Comparison of ENCODE assay signal across 21 cellular contexts in the genomic region with DNA sequence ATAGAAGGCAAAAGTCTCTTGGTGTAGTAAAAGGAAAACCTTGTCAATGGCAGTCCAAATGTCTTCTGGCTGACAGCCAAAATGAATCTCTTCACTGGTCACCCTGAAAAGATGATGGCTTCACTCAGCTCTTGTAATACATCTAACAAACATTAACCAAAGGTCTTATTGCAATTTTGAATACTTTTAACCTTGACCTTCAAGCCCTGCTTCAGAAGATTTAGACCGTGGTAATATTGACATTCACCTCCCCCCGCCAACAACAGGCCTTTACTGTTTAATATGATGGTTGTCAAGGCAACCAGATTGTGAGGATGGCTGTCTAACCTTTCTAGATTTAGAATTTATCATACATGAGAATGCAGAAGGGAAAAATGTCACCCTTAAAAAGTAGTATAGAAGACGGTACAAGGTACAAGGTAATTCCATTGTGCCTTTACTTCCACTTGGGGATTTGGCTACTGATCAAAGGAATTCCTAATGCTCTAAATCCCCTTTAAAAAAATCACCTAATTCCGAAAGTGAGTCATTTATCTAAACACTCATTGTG.
DNase-seq lines count a peak whose midpoint lies in the region; ATAC-seq, FAIRE-seq and TF ChIP-seq lines count a peak whose summit lies in the region.
"Had no signal": no experiment of that assay in that cellular context is flagged by ENCODE, and none has a peak within 500 bp of the region (broad histone marks: within the 10 kb centered on the region; RNA-seq: fewer than 3 reads in every experiment).

No MANE protein-coding gene starts in this region.

- H3K9me1 ChIP-seq in K562 (ENCODE audit: control insufficient read depth, insufficient read depth, low read length): no peaks in the 10 kb centered on the region

- H3K4me1 Mint-ChIP-seq in IgD-negative memory B cell (peaks cover 44 to 57% (median 47%) of the 10 kb centered on the region in 3 donors), memory B cell (peaks cover 49% of the 10 kb centered on the region)
- H3K4me1 Mint-ChIP-seq in effector memory CD8-positive, alpha-beta T cell (ENCODE audit: low read depth in 2 of 2): no peaks in the 10 kb centered on the region
- H3K4me1 Mint-ChIP-seq: activated CD4-positive, alpha-beta T cell treated with anti-CD3 and anti-CD28 coated beads, Interleukin-2, amount 10 ng/mL, durations not matched to agents 7 days and 5 days had no signal

- no peak for TF ChIP-seq POLR2A in K562 (conservative IDR thresholded peaks at IDR 0.05)

- H3K27ac Mint-ChIP-seq in IgD-negative memory B cell (peak overlapping the region in 2 of 3 donors; percentile 54 to 76), memory B cell (peak overlapping the region; percentile 82)
- no peak overlapping the region for H3K27ac Mint-ChIP-seq in effector memory CD8-positive, alpha-beta T cell
- H3K27ac Mint-ChIP-seq: activated CD4-positive, alpha-beta T cell treated with anti-CD3 and anti-CD28 coated beads, Interleukin-2, amount 10 ng/mL, durations not matched to agents 7 days and 5 days had no signal

- H3K9ac ChIP-seq in BLaER1 treated with 17β-estradiol and CSF1 and Interleukin-3, amounts not matched to agents 10 nM and 100 nM: peak overlapping the region in 1 of 11 experiments; percentile 19; a peak in 1 of 22 replicates
- no peak overlapping the region for H3K9ac ChIP-seq in K562 (ENCODE audit: insufficient read depth in 1 of 2, low read depth in 2 of 2, low read length in 2 of 2)
- no peak overlapping the region for H3K9ac ChIP-seq in mesenchymal stem cell (ENCODE audit: low read length)

- no peaks in the 10 kb centered on the region for H3K27me3 ChIP-seq in BLaER1 treated with 17β-estradiol and CSF1 and Interleukin-3, amounts not matched to agents 10 nM and 100 nM
- H3K27me3 ChIP-seq in K562 (ENCODE audit: control insufficient read depth in 2 of 2, insufficient read depth in 2 of 2, low read length in 2 of 2): no peaks in the 10 kb centered on the region
- no peaks in the 10 kb centered on the region for H3K27me3 ChIP-seq in mesenchymal stem cell (ENCODE audit: control insufficient read depth in 1 of 2, insufficient read depth in 1 of 2, low read length in 2 of 2)
- H3K27me3 ChIP-seq: Peyer's patch, spleen had no signal

- H3K9me3 ChIP-seq in BLaER1 treated with 17β-estradiol and CSF1 and Interleukin-3, amounts not matched to agents 10 nM and 100 nM (replicated peaks in 1 of 11): 0 out of 22 replicates have a peak, but pooled peaks cover 0 to 5% (median 0%) of the 10 kb centered on the region in 11 experiments
- no peaks in the 10 kb centered on the region for H3K9me3 ChIP-seq in K562 (replicated peaks; ENCODE audit: control insufficient read depth, insufficient read depth, low read depth, low read length)
- H3K9me3 ChIP-seq in mesenchymal stem cell (ENCODE audit: control insufficient read depth, low read length): no peaks in the 10 kb centered on the region
- H3K9me3 ChIP-seq: HAP-1, left ventricle myocardium inferior, Peyer's patch, spleen, thoracic aorta had no signal

- H3K4me1 ChIP-seq in BLaER1 treated with 17β-estradiol and CSF1 and Interleukin-3, amounts not matched to agents 10 nM and 100 nM: peaks cover 8 to 59% (median 46%) of the 10 kb centered on the region in 10 experiments; a peak in 19 of 20 replicates
- H3K4me1 ChIP-seq in K562 (replicated peaks in 1 of 2; ENCODE audit: control insufficient read depth in 2 of 2, insufficient read depth in 2 of 2, low read length in 2 of 2) (no peaks in the 10 kb centered on the region), mesenchymal stem cell (ENCODE audit: control insufficient read depth, insufficient read depth, low read depth, low read length) (peaks cover 10% of the 10 kb centered on the region)
- H3K4me1 ChIP-seq: HAP-1 had no signal

- H3K4me2 ChIP-seq in BLaER1 treated with 17β-estradiol and CSF1 and Interleukin-3, amounts not matched to agents 10 nM and 100 nM: peak overlapping the region in 9 of 11 experiments; percentile 4 to 65 (median 58); a peak in 16 of 22 replicates
- H3K4me2 ChIP-seq in K562 (ENCODE audit: insufficient read depth, low read length) (no peak overlapping the region), mesenchymal stem cell (ENCODE audit: low read length, poor library complexity, severe bottlenecking) (no peak overlapping the region)

- no peak overlapping the region for H3K18ac ChIP-seq in mesenchymal stem cell (ENCODE audit: low read depth in 1 of 2, low read length in 2 of 2)

- POLR2A ChIA-PET in K562 (lab: Yijun Ruan, JAX): no interaction called here

- H3K36me3 ChIP-seq in BLaER1 treated with 17β-estradiol and CSF1 and Interleukin-3, amounts not matched to agents 10 nM and 100 nM: peaks cover 0 to 11% (median 7%) of the 10 kb centered on the region in 11 experiments; a peak in 6 of 22 replicates
- no peaks in the 10 kb centered on the region for H3K36me3 ChIP-seq in K562 (ENCODE audit: control insufficient read depth, insufficient read depth, low read length)
- no peaks in the 10 kb centered on the region for H3K36me3 ChIP-seq in mesenchymal stem cell (ENCODE audit: control insufficient read depth in 1 of 2, insufficient read depth in 2 of 2, low read depth in 1 of 2, low read length in 2 of 2)
- H3K36me3 ChIP-seq: HAP-1, left ventricle myocardium inferior, Peyer's patch, spleen, thoracic aorta had no signal

- peak overlapping the region in 2 of 4 donors; percentile 21 to 47 for H3K4me3 Mint-ChIP-seq in IgD-negative memory B cell
- no peak overlapping the region for H3K4me3 Mint-ChIP-seq in memory B cell
- H3K4me3 Mint-ChIP-seq in effector memory CD8-positive, alpha-beta T cell: no peak overlapping the region
- H3K4me3 Mint-ChIP-seq: activated CD4-positive, alpha-beta T cell treated with anti-CD3 and anti-CD28 coated beads, Interleukin-2, amount 10 ng/mL, durations not matched to agents 7 days and 5 days had no signal

- TF ChIP-seq RAD21 in K562 (CRISPR knock-in tag; conservative IDR thresholded peaks at IDR 0.05 in 1 of 2, IDR thresholded peaks at IDR 0.05 in 1 of 2): no peak

- H3K79me2 ChIP-seq in K562 (ENCODE audit: control insufficient read depth, insufficient read depth, low read length): no peaks in the 10 kb centered on the region

- H2AK5ac ChIP-seq in mesenchymal stem cell (ENCODE audit: low read length, severe bottlenecking): no peak overlapping the region

- H3K27ac ChIP-seq in BLaER1 treated with 17β-estradiol and CSF1 and Interleukin-3, amounts not matched to agents 10 nM and 100 nM: no peak overlapping the region
- no peak overlapping the region for H3K27ac ChIP-seq in K562 (ENCODE audit: extremely low read depth, low read depth, low read length)
- no peak overlapping the region for H3K27ac ChIP-seq in mesenchymal stem cell (ENCODE audit: low read length, poor library complexity, severe bottlenecking)
- H3K27ac ChIP-seq: coronary artery, left ventricle myocardium inferior, thoracic aorta had no signal

- H4K91ac ChIP-seq in mesenchymal stem cell (ENCODE audit: low read length): no peak overlapping the region

- WGBS in K562 (ENCODE audit: insufficient coverage, low coverage, missing lambda C conversion rate): 0% methylated on average over 4 of the region's 4 CpGs
- 96% methylated on average over 3 of the region's 4 CpGs for WGBS in mesenchymal stem cell

- intact Hi-C loops in K562 (cut with micrococcal nuclease): loop anchor here (5.0 to 10.0 kb wide), 2 partner anchors 63 to 276 kb away; no protein-coding TSS in a partner anchor

- TF ChIP-seq EP300 in K562 (IDR thresholded peaks at IDR 0.05; ENCODE audit: low read length): no peak

- no peak overlapping the region for H2BK12ac ChIP-seq in mesenchymal stem cell (ENCODE audit: low read length in 2 of 2)

- H3K36me3 Mint-ChIP-seq in IgD-negative memory B cell: peaks cover 7% of the 10 kb centered on the region
- peaks cover 2% of the 10 kb centered on the region for H3K36me3 Mint-ChIP-seq in memory B cell
- H3K36me3 Mint-ChIP-seq in effector memory CD8-positive, alpha-beta T cell (ENCODE audit: insufficient read depth): no peaks in the 10 kb centered on the region

- ATAC-seq in K562: no peak
- ATAC-seq in memory B cell (ENCODE audit: low read depth): peak; percentile 33
- ATAC-seq in effector memory CD8-positive, alpha-beta T cell (replicated peaks): no peak

- DNase-seq in K562 (ENCODE audit: extremely low read depth in 1 of 4, low spot score in 3 of 4) (no peak), memory B cell (ENCODE audit: low spot score in 2 of 2) (no peak), DMS153 treated with DMSO at 0.1 percent for 48 hours (lab: John Stamatoyannopoulos, UW; ENCODE audit: unreplicated experiment) (no peak), mesenchymal stem cell (no peak), NCI-H345 treated with DMSO at 0.1 percent for 48 hours (lab: John Stamatoyannopoulos, UW; ENCODE audit: unreplicated experiment) (no peak)
- no peak for DNase-seq in effector memory CD8-positive, alpha-beta T cell
- DNase-seq: activated CD4-positive, alpha-beta T cell treated with anti-CD3 and anti-CD28 coated beads, Interleukin-2, amount 10 ng/mL, durations not matched to agents 7 days and 5 days; activated naive CD4-positive, alpha-beta T cell treated with anti-CD3 and anti-CD28 coated beads, Interleukin-2, amount 50 U/mL, for 16 hours; AML-193; foreskin fibroblast; left ventricle myocardium inferior; NCI-H2029; Peyer's patch; spleen had no signal

- H4K8ac ChIP-seq in mesenchymal stem cell (ENCODE audit: low read length): no peak overlapping the region

- no peak for FAIRE-seq in K562 (lab: Jason Lieb, UNC)
- FAIRE-seq: endothelial cell of umbilical vein, TTC549 had no signal

- H3K9me3 Mint-ChIP-seq in IgD-negative memory B cell (no peaks in the 10 kb centered on the region), memory B cell (no peaks in the 10 kb centered on the region)
- peaks cover 0 to 2% of the 10 kb centered on the region in 2 donors for H3K9me3 Mint-ChIP-seq in effector memory CD8-positive, alpha-beta T cell
- H3K9me3 Mint-ChIP-seq: activated CD4-positive, alpha-beta T cell treated with anti-CD3 and anti-CD28 coated beads, Interleukin-2, amount 10 ng/mL, durations not matched to agents 7 days and 5 days had no signal

- in situ Hi-C loops in K562 (cut with MboI): no loop called here

- no peak overlapping the region for H3K23ac ChIP-seq in mesenchymal stem cell (ENCODE audit: low read length in 2 of 2)

- BruUV-seq in K562 (replicated peaks; lab: Mats Ljungman, UMichigan): no TSS peak

- H2BK5ac ChIP-seq in mesenchymal stem cell (ENCODE audit: low read depth, low read length, poor library complexity, severe bottlenecking): no peak overlapping the region

- no peak overlapping the region for H2BK15ac ChIP-seq in mesenchymal stem cell (ENCODE audit: low read depth, poor library complexity, severe bottlenecking)

- no peak for TF ChIP-seq CTCF in K562 (IDR thresholded peaks at IDR 0.05 in 2 of 3, conservative IDR thresholded peaks at IDR 0.05 in 1 of 3; ENCODE audit: insufficient read depth in 2 of 3, low read depth in 1 of 3, low read length in 3 of 3)

- no peak overlapping the region for H2BK120ac ChIP-seq in mesenchymal stem cell (ENCODE audit: low read depth, low read length)

- H4K20me1 ChIP-seq in BLaER1 treated with 17β-estradiol and CSF1 and Interleukin-3, amounts not matched to agents 10 nM and 100 nM: peaks cover 0 to 9% (median 0%) of the 10 kb centered on the region in 11 experiments; a peak in 4 of 22 replicates
- H4K20me1 ChIP-seq in K562 (replicated peaks; ENCODE audit: control insufficient read depth, insufficient read depth, low read length): no peaks in the 10 kb centered on the region

- H2AFZ ChIP-seq in K562 (ENCODE audit: low read depth, low read length) (no peak overlapping the region), mesenchymal stem cell (ENCODE audit: low read depth, low read length) (no peak overlapping the region)

- H3K14ac ChIP-seq in mesenchymal stem cell (ENCODE audit: low read length in 2 of 2): no peak overlapping the region

- CTCF ChIA-PET in K562 (lab: Yijun Ruan, JAX; ENCODE audit: low intra/inter-chr PET ratio): no interaction called here

- H3K79me1 ChIP-seq in mesenchymal stem cell (replicated peaks; ENCODE audit: low read length, poor library complexity, severe bottlenecking): no peaks in the 10 kb centered on the region

- no peak overlapping the region for H3K4ac ChIP-seq in mesenchymal stem cell (ENCODE audit: low read depth in 1 of 2, low read length in 2 of 2)

- no peak overlapping the region for H3K4me3 ChIP-seq in BLaER1 treated with 17β-estradiol and CSF1 and Interleukin-3, amounts not matched to agents 10 nM and 100 nM
- H3K4me3 ChIP-seq in K562 (no peak overlapping the region), mesenchymal stem cell (ENCODE audit: insufficient read depth in 1 of 2, low read depth in 1 of 2, low read length in 2 of 2) (no peak overlapping the region)
- H3K4me3 ChIP-seq: coronary artery, HAP-1, left ventricle myocardium inferior, Peyer's patch, spleen, thoracic aorta had no signal

- H3K27me3 Mint-ChIP-seq in IgD-negative memory B cell (peaks cover 3% of the 10 kb centered on the region), memory B cell (peaks cover 2% of the 10 kb centered on the region)
- no peaks in the 10 kb centered on the region for H3K27me3 Mint-ChIP-seq in effector memory CD8-positive, alpha-beta T cell
- H3K27me3 Mint-ChIP-seq: activated CD4-positive, alpha-beta T cell treated with anti-CD3 and anti-CD28 coated beads, Interleukin-2, amount 10 ng/mL, durations not matched to agents 7 days and 5 days had no signal

Comparison
In these comparisons a context has a peak if more than half of its experiments do, and no peak if none do; other contexts are left out.
1. H3K4me2 ChIP-seq: peak in BLaER1 treated with 17β-estradiol and CSF1 and Interleukin-3, amounts not matched to agents 10 nM and 100 nM (9 of 11); none in K562 (single experiment) and mesenchymal stem cell (single experiment).
2. H3K27ac Mint-ChIP-seq: peak in IgD-negative memory B cell (2 of 3) and memory B cell (single experiment); none in effector memory CD8-positive, alpha-beta T cell (0 of 2).